ENCODE assay signal across 8 cellular contexts in genomic region chr4:54064317-54065275, GRCh38. TPM values are rescaled to one million over a fixed set of nuclear protein-coding genes. Genes with fewer than 3 reads are reported as not detected.
A peak's percentile ranks its signal among the peaks of the same experiment; 100 is the strongest.
DNase-seq lines count a peak whose midpoint lies in the region; ATAC-seq and TF ChIP-seq lines count a peak whose summit lies in the region.

TSS of gene CHIC2 (minus strand) at chr4:54064605. CDS start at chr4:54064300, 305 bp downstream.

- DNase-seq in NCI-H1092 (lab: John Stamatoyannopoulos, UW) (peak; percentile 86), SK-N-SH (peak; percentile 97)
- DNase-seq in activated naive CD4-positive, alpha-beta T cell treated with anti-CD3 and anti-CD28 coated beads, Interleukin-2, amount 10 ng/mL, durations not matched to agents 7 days and 5 days: peak; percentile 97

- H3K4me3 ChIP-seq in GM08714 (ENCODE audit: low read length) (peak within 1 kb of the TSS; percentile 83), SK-N-SH (ENCODE audit: low read depth in 2 of 2, low read length in 1 of 2) (peak within 1 kb of the TSS; percentile 95 to 97), gastroesophageal sphincter (peak within 1 kb of the TSS; percentile 83 to 93), neutrophil (ENCODE audit: low read depth in 1 of 2, low read length in 1 of 2) (peak within 1 kb of the TSS; percentile 73 to 89)

- H3K9me3 Mint-ChIP-seq in activated naive CD4-positive, alpha-beta T cell treated with anti-CD3 and anti-CD28 coated beads, Interleukin-2, amount 10 ng/mL, durations not matched to agents 7 days and 5 days: no peaks in the 10 kb centered on the region

- H3K27ac Mint-ChIP-seq in activated naive CD4-positive, alpha-beta T cell treated with anti-CD3 and anti-CD28 coated beads, Interleukin-2, amount 10 ng/mL, durations not matched to agents 7 days and 5 days: peak within 1 kb of the TSS; percentile 98

- no peaks in the 10 kb centered on the region for H3K9me3 ChIP-seq in SK-N-SH
- no peaks in the 10 kb centered on the region for H3K9me3 ChIP-seq in gastroesophageal sphincter
- no peaks in the 10 kb centered on the region for H3K9me3 ChIP-seq in neutrophil

- peak within 1 kb of the TSS; percentile 65; the same call in 1 of the 2 replicates for H2AFZ ChIP-seq in SK-N-SH (ENCODE audit: low read depth)

- 1% methylated on average over 38 of the region's 89 CpGs for WGBS in SK-N-SH (ENCODE audit: low lambda C conversion rate)
- 0 to 1% methylated on average over 5 of the region's 89 CpGs for WGBS in gastroesophageal sphincter (ENCODE audit: low coverage in 1 of 2), 2 donors

- peak within 1 kb of the TSS; percentile 93 for H3K4me2 ChIP-seq in SK-N-SH

- H3K27ac ChIP-seq in SK-N-SH (ENCODE audit: low read depth in 2 of 2, low read length in 1 of 2) (peak within 1 kb of the TSS; percentile 93), gastroesophageal sphincter (peak within 1 kb of the TSS; percentile 68 to 89 (median 88)), neutrophil (peak within 1 kb of the TSS; percentile 94)

- H4K20me1 ChIP-seq in SK-N-SH (ENCODE audit: insufficient read depth): peaks cover 29% of the 10 kb centered on the region

- H3K79me2 ChIP-seq in SK-N-SH (ENCODE audit: insufficient read depth): peaks cover 48% of the 10 kb centered on the region

- peak; percentile 95 for TF ChIP-seq POLR2A in gastroesophageal sphincter (IDR thresholded peaks at IDR 0.05)

- peak within 1 kb of the TSS; percentile 99 for H3K9ac ChIP-seq in SK-N-SH

- H3K36me3 ChIP-seq in SK-N-SH (replicated peaks in 1 of 2; ENCODE audit: control insufficient read depth in 1 of 2, insufficient read depth in 2 of 2, low read length in 1 of 2): peaks cover 14 to 26% of the 10 kb centered on the region in 2 experiments
- no peaks in the 10 kb centered on the region for H3K36me3 ChIP-seq in gastroesophageal sphincter
- no peaks in the 10 kb centered on the region for H3K36me3 ChIP-seq in neutrophil

- peak; percentile 95 for ATAC-seq in HG02588 (IDR thresholded peaks at IDR 0.05; ENCODE audit: unreplicated experiment)
- peak; percentile 93 for ATAC-seq in gastroesophageal sphincter

- no peaks in the 10 kb centered on the region for H3K9me2 ChIP-seq in SK-N-SH

- no peak for TF ChIP-seq CTCF in SK-N-SH (IDR thresholded peaks at IDR 0.05)
- TF ChIP-seq CTCF in gastroesophageal sphincter (IDR thresholded peaks at IDR 0.05): peak in 2 of 4 experiments; percentile 3 to 4
- TF ChIP-seq CTCF in neutrophil (IDR thresholded peaks at IDR 0.05): no peak
- TF ChIP-seq CTCF in subcutaneous adipose tissue (IDR thresholded peaks at IDR 0.05; ENCODE audit: low read depth): no peak

- peak within 1 kb of the TSS; percentile 91 for H3K4me3 Mint-ChIP-seq in activated naive CD4-positive, alpha-beta T cell treated with anti-CD3 and anti-CD28 coated beads, Interleukin-2, amount 10 ng/mL, durations not matched to agents 7 days and 5 days

- no peak for TF ChIP-seq RAD21 in SK-N-SH (IDR thresholded peaks at IDR 0.05; ENCODE audit: low read length)

- H3K27me3 ChIP-seq in SK-N-SH (ENCODE audit: insufficient read depth) (no peaks in the 10 kb centered on the region), gastroesophageal sphincter (no peaks in the 10 kb centered on the region), neutrophil (no peaks in the 10 kb centered on the region)

- TF ChIP-seq EP300 in SK-N-SH (IDR thresholded peaks at IDR 0.05; ENCODE audit: borderline replicate concordance in 1 of 2, low read depth in 1 of 2, low read length in 1 of 2) (peak in 1 of 2 experiments; percentile 22; a peak in 1 of 4 replicates), gastroesophageal sphincter (IDR thresholded peaks at IDR 0.05) (no peak)

- POLR2A ChIA-PET in SK-N-SH (lab: Yijun Ruan, JAX): interaction anchor here (0.6 kb wide), 1 partner anchor 1079 kb away, joined by 3 read pairs; no protein-coding TSS in a partner anchor

- peaks cover 26% of the 10 kb centered on the region for H3K36me3 Mint-ChIP-seq in activated naive CD4-positive, alpha-beta T cell treated with anti-CD3 and anti-CD28 coated beads, Interleukin-2, amount 10 ng/mL, durations not matched to agents 7 days and 5 days

- peaks cover 40% of the 10 kb centered on the region for H3K4me1 Mint-ChIP-seq in activated naive CD4-positive, alpha-beta T cell treated with anti-CD3 and anti-CD28 coated beads, Interleukin-2, amount 10 ng/mL, durations not matched to agents 7 days and 5 days

- CTCF ChIA-PET in SK-N-SH (lab: Yijun Ruan, JAX): interaction anchor here (2.2 kb wide), 1 partner anchor 1049 kb away, joined by 5 read pairs; no protein-coding TSS in a partner anchor
- CTCF ChIA-PET in activated naive CD4-positive, alpha-beta T cell treated with anti-CD3 and anti-CD28 coated beads, Interleukin-2, amount 10 ng/mL, durations not matched to agents 7 days and 5 days (lab: Charles Lee): no interaction called here

- H3K4me1 ChIP-seq in SK-N-SH (ENCODE audit: control insufficient read depth in 1 of 2, insufficient read depth in 2 of 2, low read depth in 1 of 2, low read length in 1 of 2) (peaks cover 19 to 23% of the 10 kb centered on the region in 2 experiments), gastroesophageal sphincter (peaks cover 20 to 56% (median 32%) of the 10 kb centered on the region in 3 donors), neutrophil (ENCODE audit: control insufficient read depth in 1 of 2, insufficient read depth in 1 of 2, low read depth in 1 of 2, low read length in 1 of 2) (peaks cover 29 to 38% of the 10 kb centered on the region in 2 experiments)

- H3K27me3 Mint-ChIP-seq in activated naive CD4-positive, alpha-beta T cell treated with anti-CD3 and anti-CD28 coated beads, Interleukin-2, amount 10 ng/mL, durations not matched to agents 7 days and 5 days: peaks cover 14% of the 10 kb centered on the region

- H3F3A ChIP-seq in SK-N-SH (replicated peaks; ENCODE audit: insufficient read depth): peaks cover 39% of the 10 kb centered on the region

TF ChIP-seq in SK-N-SH, 30 proteins besides CTCF, POLR2A, EP300 and RAD21 (continues in another document):
- no peak for TF ChIP-seq RFX5 (IDR thresholded peaks at IDR 0.05; ENCODE audit: low read length)
- no peak for TF ChIP-seq ELF1 (IDR thresholded peaks at IDR 0.05)
- no peak for TF ChIP-seq EZH2phosphoT487 (IDR thresholded peaks at IDR 0.05; ENCODE audit: borderline replicate concordance, low read depth)
- no peak for TF ChIP-seq USF2 (IDR thresholded peaks at IDR 0.05; ENCODE audit: borderline replicate concordance, low read depth, low read length)
- TF ChIP-seq PBX3 (IDR thresholded peaks at IDR 0.05): peak; percentile 29
- TF ChIP-seq JUND (IDR thresholded peaks at IDR 0.05): no peak
- TF ChIP-seq TAF1 (IDR thresholded peaks at IDR 0.05; ENCODE audit: borderline replicate concordance, low read depth, low read length): peak; percentile 77
- TF ChIP-seq GABPA (IDR thresholded peaks at IDR 0.05; ENCODE audit: low read depth): peak; percentile 18; the same call in 1 of the 2 replicates
- TF ChIP-seq TCF12 (IDR thresholded peaks at IDR 0.05): peak; percentile 71
- peak; percentile 75; the same call in 1 of the 2 replicates for TF ChIP-seq SIN3A (IDR thresholded peaks at IDR 0.05; ENCODE audit: borderline replicate concordance, low read depth, low read length)
- TF ChIP-seq IRF3 (IDR thresholded peaks at IDR 0.05; ENCODE audit: low read depth, low read length): no peak
- peak; percentile 96 for TF ChIP-seq ZBTB33 (IDR thresholded peaks at IDR 0.05; ENCODE audit: borderline replicate concordance, low read depth)

RNA-seq across cellular contexts. Expression of gene CHIC2, which starts in this region (rescaled TPM):
- polyA plus RNA-seq in SK-N-SH (2012; rRNA removed): 24.1 and 26.8 TPM in 2 replicates
- 26.7 and 33.2 TPM in 2 replicates for polyA plus RNA-seq in SK-N-SH (2012; cell fraction: cytosol; rRNA removed)
- 14.1 and 14.5 TPM in 2 replicates for polyA plus RNA-seq in SK-N-SH (2012; cell fraction: nucleus; rRNA removed)
- 10 to 100 TPM; 25.0 to 37.7 (median 29.2) TPM for total RNA-seq in gastroesophageal sphincter
- total RNA-seq in subcutaneous adipose tissue: 10 to 100 TPM; 22.2 to 36.7 (median 29.0) TPM

Comparison
In these comparisons a context has a peak if more than half of its experiments do, and no peak if none do; other contexts are left out.
1. Peak in every context shown above with its lines: DNase-seq, ATAC-seq, H3K4me3 ChIP-seq and H3K27ac ChIP-seq.